8 cellular contexts compared by ENCODE assay signal in genomic region chr2:24793752-24794477, GRCh38. TPM values are rescaled to one million over a fixed set of nuclear protein-coding genes. Genes with fewer than 3 reads are reported as not detected.
A peak's percentile ranks its signal among the peaks of the same experiment; 100 is the strongest.
DNase-seq lines count a peak whose midpoint lies in the region; ATAC-seq and TF ChIP-seq lines count a peak whose summit lies in the region.

No MANE protein-coding gene starts in this region.

- H3K36me3 ChIP-seq in left ventricle myocardium inferior (peaks cover 6% of the 10 kb centered on the region), stomach (peaks cover 0 to 16% (median 11%) of the 10 kb centered on the region in 4 donors)

- H3K4me3 Mint-ChIP-seq in activated naive CD8-positive, alpha-beta T cell treated with anti-CD3 and anti-CD28 coated beads, Interleukin-2, amount 50 U/mL, for 24 hours = peak overlapping the region; percentile 98

- ATAC-seq in left ventricle myocardium superior (no peak), HG03571 (IDR thresholded peaks at IDR 0.05; ENCODE audit: unreplicated experiment) (no peak), GM21529 (IDR thresholded peaks at IDR 0.05; ENCODE audit: unreplicated experiment) (no peak)
- no peak for ATAC-seq in activated naive CD8-positive, alpha-beta T cell treated with anti-CD3 and anti-CD28 coated beads, Interleukin-2, amount 50 U/mL, for 24 hours

- H3K9me3 Mint-ChIP-seq in activated naive CD8-positive, alpha-beta T cell treated with anti-CD3 and anti-CD28 coated beads, Interleukin-2, amount 50 U/mL, for 24 hours = no peaks in the 10 kb centered on the region

- H3K27ac ChIP-seq in left ventricle myocardium inferior (replicated peaks) = peak overlapping the region; percentile 99
- H3K27ac ChIP-seq in stomach = peak overlapping the region in 4 of 5 donors; percentile 96 to 100 (median 98)

- H3K27me3 ChIP-seq in left ventricle myocardium inferior (ENCODE audit: low read depth) = no peaks in the 10 kb centered on the region
- H3K27me3 ChIP-seq in stomach = no peaks in the 10 kb centered on the region

- TF ChIP-seq EP300 in stomach (IDR thresholded peaks at IDR 0.05) = no peak

- H3K27ac Mint-ChIP-seq in activated naive CD8-positive, alpha-beta T cell treated with anti-CD3 and anti-CD28 coated beads, Interleukin-2, amount 50 U/mL, for 24 hours = peak overlapping the region; percentile 100

- peaks cover 44% of the 10 kb centered on the region for H3K36me3 Mint-ChIP-seq in activated naive CD8-positive, alpha-beta T cell treated with anti-CD3 and anti-CD28 coated beads, Interleukin-2, amount 50 U/mL, for 24 hours (ENCODE audit: low read depth)

- intact Hi-C loops in left ventricle myocardium inferior (cut with micrococcal nuclease) = no loop called here
- intact Hi-C loops in left ventricle myocardium superior (cut with micrococcal nuclease) = no loop called here
- intact Hi-C loops in stomach (cut with DNase I; ENCODE audit: low total_unique reads) = no loop called here

- TF ChIP-seq POLR2A in stomach (IDR thresholded peaks at IDR 0.05) = no peak

- peaks cover 21% of the 10 kb centered on the region for H3K4me1 ChIP-seq in left ventricle myocardium inferior
- H3K4me1 ChIP-seq in stomach = peaks cover 8 to 31% (median 18%) of the 10 kb centered on the region in 4 donors

- 2 to 4% (median 3%) methylated on average over 12 to 16 of the region's 16 CpGs for WGBS in stomach, 5 donors

- H3K4me1 Mint-ChIP-seq in activated naive CD8-positive, alpha-beta T cell treated with anti-CD3 and anti-CD28 coated beads, Interleukin-2, amount 50 U/mL, for 24 hours = peaks cover 43% of the 10 kb centered on the region

- H3K4me3 ChIP-seq in left ventricle myocardium inferior (peak overlapping the region; percentile 79), stomach (peak overlapping the region; percentile 74 to 99 (median 80))

- H3K9me3 ChIP-seq in left ventricle myocardium inferior (replicated peaks) (no peaks in the 10 kb centered on the region), stomach (no peaks in the 10 kb centered on the region)

- no peak for DNase-seq in left ventricle myocardium inferior
- DNase-seq in left ventricle myocardium superior = no peak
- peak; percentile 22 to 69 for DNase-seq in NCI-H1930 (lab: John Stamatoyannopoulos, UW)
- DNase-seq in activated naive CD8-positive, alpha-beta T cell treated with anti-CD3 and anti-CD28 coated beads, Interleukin-2, amount 50 U/mL, for 24 hours = peak; percentile 14
- peak; percentile 37 for DNase-seq in iris pigment epithelial cell (ENCODE audit: low read depth)
- no peak for DNase-seq in stomach

- H3K27me3 Mint-ChIP-seq in activated naive CD8-positive, alpha-beta T cell treated with anti-CD3 and anti-CD28 coated beads, Interleukin-2, amount 50 U/mL, for 24 hours = no peaks in the 10 kb centered on the region

- no peak for TF ChIP-seq CTCF in left ventricle myocardium inferior (IDR thresholded peaks at IDR 0.05; ENCODE audit: borderline replicate concordance)
- TF ChIP-seq CTCF in stomach (IDR thresholded peaks at IDR 0.05) = no peak

RNA-seq across cellular contexts. Expression of gene CENPO, which starts 0.7 kb away (rescaled TPM):
- total RNA-seq in left ventricle myocardium inferior (2.2 TPM), left ventricle myocardium superior (2.2 TPM), stomach (10 to 100 TPM in 1 of 5 donors, 1 to 10 TPM in 4; 1.3 to 70.0 (median 7.2) TPM)
- polyA plus RNA-seq in stomach = 1 to 10 TPM; 1.4 to 3.1 (median 1.9) TPM

RNA-seq across cellular contexts. Expression of gene PTRHD1, which starts 0.7 kb away (rescaled TPM):
- total RNA-seq in left ventricle myocardium inferior = 24.3 TPM
- 28.2 TPM for total RNA-seq in left ventricle myocardium superior
- 10 to 100 TPM in 4 of 5 donors, 1 to 10 TPM in 1; 8.4 to 26.3 (median 18.0) TPM for total RNA-seq in stomach
- 10 to 100 TPM; 31.3 to 41.0 (median 35.9) TPM for polyA plus RNA-seq in stomach

Comparison
In these comparisons a context has a peak if more than half of its experiments do, and no peak if none do; other contexts are left out.
1. DNase-seq: peak in NCI-H1930 (2 of 2), activated naive CD8-positive, alpha-beta T cell treated with anti-CD3 and anti-CD28 coated beads, Interleukin-2, amount 50 U/mL, for 24 hours (single experiment) and iris pigment epithelial cell (single experiment); none in left ventricle myocardium inferior (single experiment), left ventricle myocardium superior (single experiment) and stomach (single experiment).